14 cellular contexts compared by ENCODE assay signal in genomic region chr19:38845374-38846024, GRCh38. TPM values are rescaled to one million over a fixed set of nuclear protein-coding genes. Genes with fewer than 3 reads are reported as not detected.
A peak's percentile ranks its signal among the peaks of the same experiment; 100 is the strongest.
DNase-seq lines count a peak whose midpoint lies in the region; ATAC-seq lines count a peak whose summit lies in the region.
"Had no signal": no experiment of that assay in that cellular context is flagged by ENCODE, and none has a peak within 500 bp of the region (broad histone marks: within the 10 kb centered on the region; RNA-seq: fewer than 3 reads in every experiment).

No MANE protein-coding gene starts in this region.

- peak overlapping the region; percentile 92 for H3K27ac Mint-ChIP-seq in activated naive CD4-positive, alpha-beta T cell treated with anti-CD3 and anti-CD28 coated beads, Interleukin-2, amount 50 U/mL, for 24 hours
- H3K27ac Mint-ChIP-seq in T-helper 17 cell (peak overlapping the region; percentile 57), immature natural killer cell (peak overlapping the region in 5 of 6 donors; percentile 32 to 85 (median 78))
- H3K27ac Mint-ChIP-seq in stimulated activated naive CD8-positive, alpha-beta T cell treated with anti-CD3 and anti-CD28 coated beads, Interleukin-15, amount 100 ng/mL, for 72 hours: peak overlapping the region in 1 of 2 donors; percentile 57

- H3K9me3 ChIP-seq in T-helper 17 cell (ENCODE audit: control insufficient read depth, low read length, poor library complexity, severe bottlenecking): no peaks in the 10 kb centered on the region

- no peak for DNase-seq in activated naive CD4-positive, alpha-beta T cell (lab: John Stamatoyannopoulos, UW)
- DNase-seq in T-helper 17 cell (no peak), immature natural killer cell (no peak)
- DNase-seq in stimulated activated naive CD8-positive, alpha-beta T cell treated with anti-CD3 and anti-CD28 coated beads, Interleukin-15, amount 100 ng/mL, for 72 hours: no peak
- DNase-seq in stimulated activated CD4-positive, alpha-beta T cell treated with anti-CD3 and anti-CD28 coated beads, Interleukin-4, amount 100 ng/mL, for 4 hours: no peak
- DNase-seq: activated CD4-positive, alpha-beta T cell treated with anti-CD3 and anti-CD28 coated beads, Interleukin-2, amount 50 U/mL, for 48 hours; amniotic stem cell; mesenchymal stem cell; NCI-H1105 treated with DMSO at 0.1 percent for 48 hours had no signal

- H3K27me3 Mint-ChIP-seq in activated naive CD4-positive, alpha-beta T cell treated with anti-CD3 and anti-CD28 coated beads, Interleukin-2, amount 50 U/mL, for 24 hours: no peaks in the 10 kb centered on the region
- H3K27me3 Mint-ChIP-seq in T-helper 17 cell: no peaks in the 10 kb centered on the region
- peaks cover 33 to 51% (median 48%) of the 10 kb centered on the region in 3 donors for H3K27me3 Mint-ChIP-seq in immature natural killer cell (ENCODE audit: low read depth in 3 of 3)
- no peaks in the 10 kb centered on the region for H3K27me3 Mint-ChIP-seq in stimulated activated naive CD8-positive, alpha-beta T cell treated with anti-CD3 and anti-CD28 coated beads, Interleukin-15, amount 100 ng/mL, for 72 hours

- H3K4me3 Mint-ChIP-seq in activated naive CD4-positive, alpha-beta T cell treated with anti-CD3 and anti-CD28 coated beads, Interleukin-2, amount 50 U/mL, for 24 hours: peak overlapping the region; percentile 80
- peak overlapping the region; percentile 62 for H3K4me3 Mint-ChIP-seq in T-helper 17 cell
- H3K4me3 Mint-ChIP-seq in immature natural killer cell: peak overlapping the region in 2 of 5 donors; percentile 1 to 10
- peak overlapping the region; percentile 49 to 66 for H3K4me3 Mint-ChIP-seq in stimulated activated naive CD8-positive, alpha-beta T cell treated with anti-CD3 and anti-CD28 coated beads, Interleukin-15, amount 100 ng/mL, for 72 hours

- peaks cover 50% of the 10 kb centered on the region for H3K36me3 Mint-ChIP-seq in activated naive CD4-positive, alpha-beta T cell treated with anti-CD3 and anti-CD28 coated beads, Interleukin-2, amount 50 U/mL, for 24 hours
- H3K36me3 Mint-ChIP-seq in T-helper 17 cell (ENCODE audit: low read depth): peaks cover 14% of the 10 kb centered on the region
- H3K36me3 Mint-ChIP-seq in immature natural killer cell: peaks cover 35 to 76% (median 49%) of the 10 kb centered on the region in 3 donors

- no peaks in the 10 kb centered on the region for H3K9me3 Mint-ChIP-seq in activated naive CD4-positive, alpha-beta T cell treated with anti-CD3 and anti-CD28 coated beads, Interleukin-2, amount 50 U/mL, for 24 hours
- H3K9me3 Mint-ChIP-seq in immature natural killer cell: no peaks in the 10 kb centered on the region
- no peaks in the 10 kb centered on the region for H3K9me3 Mint-ChIP-seq in stimulated activated naive CD8-positive, alpha-beta T cell treated with anti-CD3 and anti-CD28 coated beads, Interleukin-15, amount 100 ng/mL, for 72 hours

- ATAC-seq in T-helper 17 cell: no peak
- no peak for ATAC-seq in stimulated activated naive CD8-positive, alpha-beta T cell treated with anti-CD3 and anti-CD28 coated beads, Interleukin-15, amount 100 ng/mL, for 72 hours
- ATAC-seq in HG03342 (IDR thresholded peaks at IDR 0.05; ENCODE audit: unreplicated experiment): no peak
- no peak for ATAC-seq in GM21390 (IDR thresholded peaks at IDR 0.05; ENCODE audit: unreplicated experiment)

- peaks cover 81% of the 10 kb centered on the region for H3K4me1 Mint-ChIP-seq in activated naive CD4-positive, alpha-beta T cell treated with anti-CD3 and anti-CD28 coated beads, Interleukin-2, amount 50 U/mL, for 24 hours
- H3K4me1 Mint-ChIP-seq in T-helper 17 cell (peaks cover 58% of the 10 kb centered on the region), immature natural killer cell (peaks cover 71 to 82% of the 10 kb centered on the region in 2 donors)
- peaks cover 86% of the 10 kb centered on the region for H3K4me1 Mint-ChIP-seq in stimulated activated naive CD8-positive, alpha-beta T cell treated with anti-CD3 and anti-CD28 coated beads, Interleukin-15, amount 100 ng/mL, for 72 hours

RNA-seq across cellular contexts. Expression of gene HNRNPL, which starts 4.3 kb away (rescaled TPM):
- total RNA-seq in T-helper 17 cell: 100 to 1,000 TPM; 477 to 480 TPM
- polyA plus RNA-seq in immature natural killer cell: 10 to 100 TPM; 16.8 to 89.6 (median 69.0) TPM

RNA-seq across cellular contexts. Expression of gene ECH1, which starts 13.9 kb away (rescaled TPM):
- 10 to 100 TPM; 75.5 to 95.8 TPM for total RNA-seq in T-helper 17 cell
- polyA plus RNA-seq in immature natural killer cell: 100 to 1,000 TPM; 243 to 337 (median 327) TPM

RNA-seq across cellular contexts. Expression of gene RINL, which starts 32.6 kb away (rescaled TPM):
- 10 to 100 TPM; 46.0 to 50.6 TPM for total RNA-seq in T-helper 17 cell
- 10 to 100 TPM; 20.3 to 64.9 (median 47.3) TPM for polyA plus RNA-seq in immature natural killer cell

RNA-seq across cellular contexts. Expression of gene LGALS4, which starts 32.8 kb away (rescaled TPM):
- 1 to 10 TPM; 1.7 to 2.4 TPM for total RNA-seq in T-helper 17 cell
- polyA plus RNA-seq in immature natural killer cell: not detected
- total RNA-seq: fibroblast of lung, NCI-H460 had no signal
- polyA plus RNA-seq: fibroblast of lung had no signal

RNA-seq across cellular contexts. Expression of gene SIRT2, which starts 53.9 kb away (rescaled TPM):
- total RNA-seq in T-helper 17 cell: 10 to 100 TPM; 68.7 to 68.9 TPM
- polyA plus RNA-seq in immature natural killer cell: 100 to 1,000 TPM in 2 of 3 donors, 10 to 100 TPM in 1; 96.8 to 114 (median 112) TPM
